8 cellular contexts compared by ENCODE assay signal in the genomic region with DNA sequence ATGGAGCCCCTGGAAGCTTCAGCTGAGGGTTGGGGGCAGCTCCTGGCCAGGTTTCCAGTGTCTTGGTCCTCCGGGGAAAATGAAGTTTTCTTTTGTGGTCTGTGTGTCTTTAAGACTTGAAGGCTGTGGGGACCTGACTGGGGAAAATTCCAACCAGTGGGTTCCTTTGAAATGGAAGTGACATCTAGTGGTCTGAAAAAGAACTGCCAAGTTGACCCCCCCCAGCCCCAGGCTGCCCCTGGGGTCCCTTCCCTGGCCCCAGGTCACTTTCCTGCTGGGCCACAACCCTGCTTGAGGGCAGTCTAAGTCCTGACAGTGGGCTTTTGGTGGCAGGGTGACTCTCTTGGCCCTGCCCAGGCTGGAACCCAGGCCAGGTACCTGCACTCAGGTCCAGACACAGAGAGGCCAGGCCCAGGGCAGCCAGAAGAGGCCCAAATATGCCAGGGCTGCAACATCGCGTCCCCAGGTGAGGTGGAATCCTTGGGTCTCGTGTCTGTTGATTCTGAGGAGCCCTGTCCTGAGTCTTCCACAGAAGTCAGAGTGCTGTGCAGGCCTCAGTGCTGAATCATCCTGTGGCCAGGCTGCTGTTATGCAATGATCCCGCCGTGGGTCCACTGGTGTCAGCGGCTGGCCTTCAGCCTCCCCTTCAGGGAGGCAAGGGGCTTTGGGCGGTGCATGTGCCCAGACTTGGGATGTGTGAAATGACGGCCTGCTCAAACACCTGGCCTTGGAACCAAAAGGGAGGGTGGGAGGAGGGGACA.
DNase-seq lines count a peak whose midpoint lies in the region; ATAC-seq and TF ChIP-seq lines count a peak whose summit lies in the region.

No MANE protein-coding gene starts in this region.

- POLR2A ChIA-PET in BJ (lab: Charles Lee), result no interaction called here

- DNase-seq in BJ (ENCODE audit: low read depth) (peak; percentile 26), H4 (ENCODE audit: low spot score) (peak; percentile 58), SJSA1 (ENCODE audit: low read depth in 1 of 2, low spot score in 2 of 2) (peak; percentile 53 to 61), fibroblast of the aortic adventitia (ENCODE audit: low read depth) (peak; percentile 77), posterior vena cava (ENCODE audit: low spot score) (peak; percentile 88)

- H3K27me3 ChIP-seq in BJ (ENCODE audit: control insufficient read depth, insufficient read depth, low read length), result no peaks in the 10 kb centered on the region
- no peaks in the 10 kb centered on the region for H3K27me3 ChIP-seq in SJSA1 (replicated peaks)

- CTCF ChIA-PET in BJ (lab: Yijun Ruan, JAX), result interaction anchor here (0.7 to 1.3 kb wide), 5 partner anchors 10 to 70 kb away, joined by 3 to 5 read pairs (median 3); no protein-coding TSS in a partner anchor

- H3K4me3 ChIP-seq in BJ (ENCODE audit: low read depth, low read length), result no peak overlapping the region
- no peak overlapping the region for H3K4me3 ChIP-seq in SJSA1
- H3K4me3 ChIP-seq in fibroblast of the aortic adventitia (ENCODE audit: low read depth, low read length), result no peak overlapping the region

- ATAC-seq in GM21786 (IDR thresholded peaks at IDR 0.05; ENCODE audit: unreplicated experiment), result no peak
- no peak for ATAC-seq in HG02970 (IDR thresholded peaks at IDR 0.05; ENCODE audit: low FRiP score, unreplicated experiment)
- ATAC-seq in HG02973 (IDR thresholded peaks at IDR 0.05; ENCODE audit: unreplicated experiment), result no peak

- no peaks in the 10 kb centered on the region for H3K9me3 ChIP-seq in SJSA1 (replicated peaks)

- peaks cover 76% of the 10 kb centered on the region for H3K4me1 ChIP-seq in SJSA1 (replicated peaks)

- H3K36me3 ChIP-seq in BJ (ENCODE audit: control insufficient read depth, insufficient read depth, low read length) (no peaks in the 10 kb centered on the region), SJSA1 (no peaks in the 10 kb centered on the region)

- TF ChIP-seq CTCF in BJ (IDR thresholded peaks at IDR 0.05; ENCODE audit: insufficient read depth, low read depth, low read length) (peak; percentile 57), fibroblast of the aortic adventitia (IDR thresholded peaks at IDR 0.05; ENCODE audit: insufficient read depth, low read length) (peak; percentile 60)

- peak overlapping the region; percentile 84 for H3K27ac ChIP-seq in SJSA1

- intact Hi-C loops in posterior vena cava (cut with DNase I), result no loop called here

Comparison
In these comparisons a context has a peak if more than half of its experiments do, and no peak if none do; other contexts are left out.
1. DNase-seq: peak in every context shown above with its lines; median percentile 88 in posterior vena cava; 77 in fibroblast of the aortic adventitia; 58 in H4; 57 in SJSA1; 26 in BJ.